ENCODE assay signal across 12 cellular contexts in genomic region chr11:61698173-61698965, GRCh38. TPM values are rescaled to one million over a fixed set of nuclear protein-coding genes. Genes with fewer than 3 reads are reported as not detected.
DNase-seq lines count a peak whose midpoint lies in the region; ATAC-seq and TF ChIP-seq lines count a peak whose summit lies in the region.
"Had no signal": no experiment of that assay in that cellular context is flagged by ENCODE, and none has a peak within 500 bp of the region (broad histone marks: within the 10 kb centered on the region; RNA-seq: fewer than 3 reads in every experiment).

No MANE protein-coding gene starts in this region.

- no peak for TF ChIP-seq CTCF in OCI-LY7 (conservative IDR thresholded peaks at IDR 0.05; ENCODE audit: low read length)
- no peak for TF ChIP-seq CTCF in esophagus squamous epithelium (IDR thresholded peaks at IDR 0.05)
- TF ChIP-seq CTCF in suprapubic skin (IDR thresholded peaks at IDR 0.05) = no peak

- H2AFZ ChIP-seq in OCI-LY7 (ENCODE audit: low read length) = peak overlapping the region; percentile 60; the same call in 1 of the 2 replicates

- 30 to 48% methylated on average over 4 to 6 of the region's 11 CpGs for WGBS in esophagus squamous epithelium, 2 donors
- 81% methylated on average over 8 of the region's 11 CpGs for WGBS in suprapubic skin

- H3K9me3 ChIP-seq in OCI-LY7 (ENCODE audit: low read length) (no peaks in the 10 kb centered on the region), esophagus squamous epithelium (no peaks in the 10 kb centered on the region), suprapubic skin (no peaks in the 10 kb centered on the region)

- H3K4me2 ChIP-seq in OCI-LY7 (ENCODE audit: low read length) = no peak overlapping the region

- H3K4me1 ChIP-seq in OCI-LY7 (ENCODE audit: insufficient read depth, low read length, poor library complexity, severe bottlenecking) (peaks cover 8% of the 10 kb centered on the region), esophagus squamous epithelium (peaks cover 76 to 100% (median 78%) of the 10 kb centered on the region in 3 donors), suprapubic skin (peaks cover 77% of the 10 kb centered on the region)

- no peak overlapping the region for H3K27ac Mint-ChIP-seq in activated CD4-positive, alpha-beta memory T cell treated with anti-CD3 and anti-CD28 coated beads for 36 hours
- H3K27ac Mint-ChIP-seq in activated CD4-positive, alpha-beta memory T cell treated with anti-CD3 and anti-CD28 coated beads, Interleukin-2, amount 10 ng/mL, durations not matched to agents 7 days and 5 days = no peak overlapping the region

- CTCF ChIA-PET in activated CD4-positive, alpha-beta memory T cell treated with anti-CD3 and anti-CD28 coated beads for 36 hours (lab: Charles Lee) = interaction anchor here (1.8 kb wide), 1 partner anchor 35 kb away, joined by 9 read pairs; no protein-coding TSS in a partner anchor
- CTCF ChIA-PET in activated CD4-positive, alpha-beta memory T cell treated with anti-CD3 and anti-CD28 coated beads, Interleukin-2, amount 10 ng/mL, durations not matched to agents 7 days and 5 days (lab: Charles Lee) = interaction anchor here (0.7 to 2.4 kb wide), 4 partner anchors 15 to 94 kb away, joined by 3 to 16 read pairs (median 4); partner anchors contain the start of genes FEN1 and TMEM258
- CTCF ChIA-PET in OCI-LY7 (lab: Charles Lee; ENCODE audit: unreplicated experiment) = interaction anchor here (0.5 kb wide), 1 partner anchor 35 kb away, joined by 3 read pairs; no protein-coding TSS in a partner anchor

- no peaks in the 10 kb centered on the region for H3K79me2 ChIP-seq in OCI-LY7 (ENCODE audit: insufficient read depth, low read depth, low read length)

- H3K9me3 Mint-ChIP-seq in activated CD4-positive, alpha-beta memory T cell treated with anti-CD3 and anti-CD28 coated beads for 36 hours = no peaks in the 10 kb centered on the region
- no peaks in the 10 kb centered on the region for H3K9me3 Mint-ChIP-seq in activated CD4-positive, alpha-beta memory T cell treated with anti-CD3 and anti-CD28 coated beads, Interleukin-2, amount 10 ng/mL, durations not matched to agents 7 days and 5 days

- H3K27ac ChIP-seq in OCI-LY7 (ENCODE audit: low read depth, low read length, poor library complexity, severe bottlenecking) = no peak overlapping the region
- peak overlapping the region; percentile 83 to 93 (median 89) for H3K27ac ChIP-seq in esophagus squamous epithelium
- H3K27ac ChIP-seq in suprapubic skin = peak overlapping the region; percentile 29

- no peak for ATAC-seq in GM19023 (IDR thresholded peaks at IDR 0.05; ENCODE audit: unreplicated experiment)

- BruUV-seq in OCI-LY7 (replicated peaks; lab: Mats Ljungman, UMichigan) = no TSS peak

- peaks cover 22% of the 10 kb centered on the region for H3K4me1 Mint-ChIP-seq in activated CD4-positive, alpha-beta memory T cell treated with anti-CD3 and anti-CD28 coated beads for 36 hours (ENCODE audit: low read depth)
- H3K4me1 Mint-ChIP-seq in activated CD4-positive, alpha-beta memory T cell treated with anti-CD3 and anti-CD28 coated beads, Interleukin-2, amount 10 ng/mL, durations not matched to agents 7 days and 5 days = peaks cover 42% of the 10 kb centered on the region

- intact Hi-C loops in activated CD4-positive, alpha-beta memory T cell treated with anti-CD3 and anti-CD28 coated beads for 36 hours (cut with micrococcal nuclease) = no loop called here
- intact Hi-C loops in OCI-LY7 (cut with micrococcal nuclease; ENCODE audit: unreplicated experiment) = no loop called here
- intact Hi-C loops in esophagus squamous epithelium (cut with DNase I) = no loop called here

- no peak overlapping the region for H3K4me3 ChIP-seq in OCI-LY7 (ENCODE audit: low read depth, low read length, poor library complexity, severe bottlenecking)
- H3K4me3 ChIP-seq in esophagus squamous epithelium = no peak overlapping the region
- H3K4me3 ChIP-seq in suprapubic skin = no peak overlapping the region

- H4K20me1 ChIP-seq in OCI-LY7 (ENCODE audit: insufficient read depth, low read length) = no peaks in the 10 kb centered on the region

- TF ChIP-seq EP300 in suprapubic skin (IDR thresholded peaks at IDR 0.05) = no peak

- no peaks in the 10 kb centered on the region for H3K9me2 ChIP-seq in OCI-LY7 (ENCODE audit: insufficient read depth, low read length)

- no peak overlapping the region for H3K4me3 Mint-ChIP-seq in activated CD4-positive, alpha-beta memory T cell treated with anti-CD3 and anti-CD28 coated beads for 36 hours
- H3K4me3 Mint-ChIP-seq in activated CD4-positive, alpha-beta memory T cell treated with anti-CD3 and anti-CD28 coated beads, Interleukin-2, amount 10 ng/mL, durations not matched to agents 7 days and 5 days = no peak overlapping the region

- POLR2A ChIA-PET in activated CD4-positive, alpha-beta memory T cell treated with anti-CD3 and anti-CD28 coated beads for 36 hours (lab: Charles Lee) = interaction anchor here (1.1 kb wide), 1 partner anchor 35 kb away, joined by 3 read pairs; no protein-coding TSS in a partner anchor
- POLR2A ChIA-PET in activated CD4-positive, alpha-beta memory T cell treated with anti-CD3 and anti-CD28 coated beads, Interleukin-2, amount 10 ng/mL, durations not matched to agents 7 days and 5 days (lab: Charles Lee) = interaction anchor here (0.9 to 1.5 kb wide), 2 partner anchors 14 to 32 kb away, joined by 4 to 6 read pairs; no protein-coding TSS in a partner anchor
- POLR2A ChIA-PET in OCI-LY7 (lab: Charles Lee) = interaction anchor here (0.6 kb wide), 1 partner anchor 69 kb away, joined by 6 read pairs; no protein-coding TSS in a partner anchor

- DNase-seq in activated CD4-positive, alpha-beta memory T cell treated with anti-CD3 and anti-CD28 coated beads for 36 hours = peak; percentile 16
- DNase-seq in activated CD4-positive, alpha-beta memory T cell treated with anti-CD3 and anti-CD28 coated beads, Interleukin-2, amount 10 ng/mL, durations not matched to agents 7 days and 5 days = no peak
- DNase-seq in OCI-LY7 (ENCODE audit: low spot score) (peak; percentile 30), esophagus squamous epithelium (lab: John Stamatoyannopoulos, UW) (no peak), suprapubic skin (ENCODE audit: low spot score in 2 of 2) (no peak), HuH-7.5 (ENCODE audit: low spot score) (no peak), AG08396 (ENCODE audit: low spot score) (no peak)
- DNase-seq: activated CD8-positive, alpha-beta memory T cell treated with anti-CD3 and anti-CD28 coated beads, Interleukin-2, amount 50 U/mL, for 4 hours; effector memory CD4-positive, alpha-beta T cell; HCEC 1CT; retina had no signal

- H3K36me3 ChIP-seq in OCI-LY7 (ENCODE audit: insufficient read depth, low read length) (no peaks in the 10 kb centered on the region), esophagus squamous epithelium (no peaks in the 10 kb centered on the region), suprapubic skin (no peaks in the 10 kb centered on the region)

- no peaks in the 10 kb centered on the region for H3K36me3 Mint-ChIP-seq in activated CD4-positive, alpha-beta memory T cell treated with anti-CD3 and anti-CD28 coated beads for 36 hours
- no peaks in the 10 kb centered on the region for H3K36me3 Mint-ChIP-seq in activated CD4-positive, alpha-beta memory T cell treated with anti-CD3 and anti-CD28 coated beads, Interleukin-2, amount 10 ng/mL, durations not matched to agents 7 days and 5 days (ENCODE audit: low read depth)

- TF ChIP-seq POLR2A in esophagus squamous epithelium (IDR thresholded peaks at IDR 0.05) (no peak), suprapubic skin (IDR thresholded peaks at IDR 0.05) (no peak)

- no peaks in the 10 kb centered on the region for H3K27me3 ChIP-seq in esophagus squamous epithelium
- no peaks in the 10 kb centered on the region for H3K27me3 ChIP-seq in suprapubic skin

- H3K27me3 Mint-ChIP-seq in activated CD4-positive, alpha-beta memory T cell treated with anti-CD3 and anti-CD28 coated beads for 36 hours = no peaks in the 10 kb centered on the region
- no peaks in the 10 kb centered on the region for H3K27me3 Mint-ChIP-seq in activated CD4-positive, alpha-beta memory T cell treated with anti-CD3 and anti-CD28 coated beads, Interleukin-2, amount 10 ng/mL, durations not matched to agents 7 days and 5 days

RNA-seq across cellular contexts. Expression of gene DAGLA, which starts 18.2 kb away (rescaled TPM):
- total RNA-seq in activated CD4-positive, alpha-beta memory T cell treated with anti-CD3 and anti-CD28 coated beads for 36 hours = under 1 TPM; 0.12 to 0.15 TPM
- under 1 TPM; 0.10 to 0.13 TPM for total RNA-seq in activated CD4-positive, alpha-beta memory T cell treated with anti-CD3 and anti-CD28 coated beads, Interleukin-2, amount 10 ng/mL, durations not matched to agents 7 days and 5 days
- not detected in 2 replicates for total RNA-seq in OCI-LY7 (2014; rRNA removed; shearing (Covaris generic))
- not detected in 2 replicates for total RNA-seq in OCI-LY7 (2022)
- total RNA-seq in esophagus squamous epithelium = 1 to 10 TPM; 1.7 to 6.9 (median 2.9) TPM
- 1 to 10 TPM in 1 of 4 donors, under 1 TPM in 3; 0.64 to 1.2 (median 0.87) TPM for total RNA-seq in suprapubic skin

RNA-seq across cellular contexts. Expression of gene MYRF, which starts 54.1 kb away (rescaled TPM):
- 1 to 10 TPM; 1.2 to 1.4 TPM for total RNA-seq in activated CD4-positive, alpha-beta memory T cell treated with anti-CD3 and anti-CD28 coated beads for 36 hours
- total RNA-seq in activated CD4-positive, alpha-beta memory T cell treated with anti-CD3 and anti-CD28 coated beads, Interleukin-2, amount 10 ng/mL, durations not matched to agents 7 days and 5 days = 1 to 10 TPM; 4.6 to 4.9 TPM
- total RNA-seq in OCI-LY7 (2014; rRNA removed; shearing (Covaris generic)) = 0.19 and 0.23 TPM in 2 replicates
- total RNA-seq in OCI-LY7 (2022) (0.98 and 1.1 TPM in 2 replicates), esophagus squamous epithelium (under 1 TPM in 3 of 4 donors, not detected in 1; 0.09 to 0.95 (median 0.22) TPM), suprapubic skin (1 to 10 TPM in 1 of 4 donors, under 1 TPM in 3; 0.24 to 2.8 (median 0.83) TPM)

Comparison
In these comparisons a context has a peak if more than half of its experiments do, and no peak if none do; other contexts are left out.
1. DNase-seq: peak in activated CD4-positive, alpha-beta memory T cell treated with anti-CD3 and anti-CD28 coated beads for 36 hours (single experiment) and OCI-LY7 (single experiment); none in activated CD4-positive, alpha-beta memory T cell treated with anti-CD3 and anti-CD28 coated beads, Interleukin-2, amount 10 ng/mL, durations not matched to agents 7 days and 5 days (single experiment), esophagus squamous epithelium (single experiment), suprapubic skin (0 of 2), HuH-7.5 (single experiment) and AG08396 (single experiment).